In genomic region chr7:22442187-22442886, GRCh38 we compare ENCODE assay signal across 1 cellular context.
TF ChIP-seq lines count a peak whose summit lies in the region.

No MANE protein-coding gene starts in this region.

TF ChIP-seq in HepG2, 621 proteins besides CTCF, POLR2A, EP300 and RAD21 (continues in another document):
- 0 out of 2 replicates have a peak, but pooled peaks have one; percentile 48 for TF ChIP-seq KLF6 (CRISPR knock-in tag; IDR thresholded peaks at IDR 0.05)
- no peak for TF ChIP-seq ATAD3A (CRISPR knock-in tag; IDR thresholded peaks at IDR 0.05)
- TF ChIP-seq TFDP1 (CRISPR knock-in tag; IDR thresholded peaks at IDR 0.05; ENCODE audit: borderline replicate concordance), result peak; percentile 61; the same call in 1 of the 2 replicates
- TF ChIP-seq ZBTB42 (CRISPR knock-in tag; IDR thresholded peaks at IDR 0.05), result peak; percentile 83
- TF ChIP-seq ZNF441 (CRISPR knock-in tag; IDR thresholded peaks at IDR 0.05; ENCODE audit: borderline replicate concordance), result peak; percentile 83; the same call in 1 of the 2 replicates
- no peak for TF ChIP-seq THAP8 (CRISPR knock-in tag; IDR thresholded peaks at IDR 0.05; ENCODE audit: borderline replicate concordance)
- no peak for TF ChIP-seq HMGA1 (CRISPR knock-in tag; conservative IDR thresholded peaks at IDR 0.05)
- no peak for TF ChIP-seq MZF1 (CRISPR knock-in tag; IDR thresholded peaks at IDR 0.05; ENCODE audit: borderline replicate concordance)
- no peak for TF ChIP-seq ZFP62 (CRISPR knock-in tag; IDR thresholded peaks at IDR 0.05)
- no peak; the same call in 1 of the 2 replicates for TF ChIP-seq SOX13 (IDR thresholded peaks at IDR 0.05)
- TF ChIP-seq SOX13 (CRISPR knock-in tag; conservative IDR thresholded peaks at IDR 0.05 in 1 of 2, IDR thresholded peaks at IDR 0.05 in 1 of 2), result peak in 1 of 2 experiments; percentile 96; a peak in 2 of 4 replicates
- TF ChIP-seq LCORL (IDR thresholded peaks at IDR 0.05), result 0 out of 2 replicates have a peak, but pooled peaks have one; percentile 41
- TF ChIP-seq LCORL (CRISPR knock-in tag; IDR thresholded peaks at IDR 0.05), result peak; percentile 98
- TF ChIP-seq MLX (CRISPR knock-in tag; IDR thresholded peaks at IDR 0.05), result peak; percentile 89
- no peak for TF ChIP-seq ZNF772 (CRISPR knock-in tag; IDR thresholded peaks at IDR 0.05)
- TF ChIP-seq MAFG (CRISPR knock-in tag; IDR thresholded peaks at IDR 0.05), result no peak
- no peak for TF ChIP-seq ZNF781 (CRISPR knock-in tag; IDR thresholded peaks at IDR 0.05; ENCODE audit: borderline replicate concordance, not compliant biosample characterization)
- peak; percentile 84; the same call in 1 of the 2 replicates for TF ChIP-seq MIER2 (CRISPR knock-in tag; IDR thresholded peaks at IDR 0.05)
- peak; percentile 60; the same call in 1 of the 2 replicates for TF ChIP-seq CCDC6 (CRISPR knock-in tag; IDR thresholded peaks at IDR 0.05)
- no peak for TF ChIP-seq ZNF543 (CRISPR knock-in tag; IDR thresholded peaks at IDR 0.05)
- no peak for TF ChIP-seq ZNF513 (CRISPR knock-in tag; conservative IDR thresholded peaks at IDR 0.05)
- TF ChIP-seq TEAD2 (CRISPR knock-in tag; IDR thresholded peaks at IDR 0.05), result no peak
- peak; percentile 42 for TF ChIP-seq XRCC5 (optimal IDR thresholded peaks at IDR 0.05; ENCODE audit: low read length)
- no peak for TF ChIP-seq ZSCAN31 (CRISPR knock-in tag; IDR thresholded peaks at IDR 0.05; ENCODE audit: low read depth)
- TF ChIP-seq ZNF878 (CRISPR knock-in tag; IDR thresholded peaks at IDR 0.05), result peak; percentile 88
- TF ChIP-seq ZBTB14 (CRISPR knock-in tag; IDR thresholded peaks at IDR 0.05), result no peak
- no peak for TF ChIP-seq JARID2 (CRISPR knock-in tag; IDR thresholded peaks at IDR 0.05; ENCODE audit: insufficient replicate concordance)
- TF ChIP-seq ZFYVE20 (CRISPR knock-in tag; IDR thresholded peaks at IDR 0.05; ENCODE audit: borderline replicate concordance, low read depth), result no peak
- no peak for TF ChIP-seq ATF7 (IDR thresholded peaks at IDR 0.05)
- TF ChIP-seq ATF7 (CRISPR knock-in tag; IDR thresholded peaks at IDR 0.05), result peak; percentile 54; the same call in 1 of the 2 replicates
- no peak for TF ChIP-seq HES4 (CRISPR knock-in tag; IDR thresholded peaks at IDR 0.05; ENCODE audit: borderline replicate concordance)
- TF ChIP-seq GPBP1L1 (CRISPR knock-in tag; IDR thresholded peaks at IDR 0.05), result no peak
- peak; percentile 67 for TF ChIP-seq GATAD1 (CRISPR knock-in tag; IDR thresholded peaks at IDR 0.05)
- peak; percentile 78 for TF ChIP-seq SATB2 (CRISPR knock-in tag; IDR thresholded peaks at IDR 0.05)
- no peak for TF ChIP-seq ZSCAN5A (CRISPR knock-in tag; IDR thresholded peaks at IDR 0.05; ENCODE audit: borderline replicate concordance)
- peak; percentile 70; the same call in 1 of the 2 replicates for TF ChIP-seq ZNF501 (CRISPR knock-in tag; IDR thresholded peaks at IDR 0.05)
- TF ChIP-seq HNF4G (IDR thresholded peaks at IDR 0.05; ENCODE audit: borderline replicate concordance, low read depth, low read length), result peak; percentile 29; the same call in 1 of the 2 replicates
- peak; percentile 79; the same call in 1 of the 2 replicates for TF ChIP-seq HNF4G (CRISPR knock-in tag; IDR thresholded peaks at IDR 0.05; ENCODE audit: borderline replicate concordance, low read depth)
- no peak for TF ChIP-seq ZBTB7A (CRISPR knock-in tag; IDR thresholded peaks at IDR 0.05)
- TF ChIP-seq ZNF253 (CRISPR knock-in tag; IDR thresholded peaks at IDR 0.05; ENCODE audit: borderline replicate concordance), result no peak
- TF ChIP-seq ELK4 (CRISPR knock-in tag; IDR thresholded peaks at IDR 0.05; ENCODE audit: borderline replicate concordance), result no peak
- no peak for TF ChIP-seq NFRKB (IDR thresholded peaks at IDR 0.05)
- 0 out of 2 replicates have a peak, but pooled peaks have one; percentile 50 for TF ChIP-seq ZNF567 (CRISPR knock-in tag; IDR thresholded peaks at IDR 0.05; ENCODE audit: borderline replicate concordance)
- TF ChIP-seq DMTF1 (CRISPR knock-in tag; IDR thresholded peaks at IDR 0.05), result no peak
- no peak for TF ChIP-seq NFE2L2 (IDR thresholded peaks at IDR 0.05; ENCODE audit: low read length)
- no peak for TF ChIP-seq ZSCAN22 (CRISPR knock-in tag; IDR thresholded peaks at IDR 0.05)
- TF ChIP-seq ZNF17 (CRISPR knock-in tag; IDR thresholded peaks at IDR 0.05), result no peak
- no peak for TF ChIP-seq ZNF577 (CRISPR knock-in tag; IDR thresholded peaks at IDR 0.05; ENCODE audit: borderline replicate concordance, low read depth)
- peak; percentile 94; the same call in 1 of the 2 replicates for TF ChIP-seq MIER3 (CRISPR knock-in tag; IDR thresholded peaks at IDR 0.05; ENCODE audit: borderline replicate concordance)
- TF ChIP-seq SP2 (CRISPR knock-in tag; IDR thresholded peaks at IDR 0.05), result no peak
- TF ChIP-seq SRY (CRISPR knock-in tag; IDR thresholded peaks at IDR 0.05), result no peak; the same call in 1 of the 2 replicates
- TF ChIP-seq ZNF207 (IDR thresholded peaks at IDR 0.05; ENCODE audit: borderline replicate concordance), result no peak
- no peak for TF ChIP-seq ZBTB10 (CRISPR knock-in tag; IDR thresholded peaks at IDR 0.05; ENCODE audit: borderline replicate concordance)
- no peak for TF ChIP-seq ZNF720 (CRISPR knock-in tag; IDR thresholded peaks at IDR 0.05)
- 0 out of 2 replicates have a peak, but pooled peaks have one; percentile 84 for TF ChIP-seq CC2D1A (CRISPR knock-in tag; IDR thresholded peaks at IDR 0.05)
- peak; percentile 96 for TF ChIP-seq TBX2 (CRISPR knock-in tag; IDR thresholded peaks at IDR 0.05; ENCODE audit: borderline replicate concordance)
- TF ChIP-seq RFXAP (CRISPR knock-in tag; IDR thresholded peaks at IDR 0.05; ENCODE audit: borderline replicate concordance), result peak; percentile 21; the same call in 1 of the 2 replicates
- TF ChIP-seq HMG20B (CRISPR knock-in tag; conservative IDR thresholded peaks at IDR 0.05), result peak; percentile 77
- TF ChIP-seq WIZ (CRISPR knock-in tag; IDR thresholded peaks at IDR 0.05), result peak; percentile 76; the same call in 1 of the 2 replicates
- TF ChIP-seq PAF1 (CRISPR knock-in tag; IDR thresholded peaks at IDR 0.05), result no peak
- peak; percentile 88 for TF ChIP-seq FOXA1 (IDR thresholded peaks at IDR 0.05)
- peak; percentile 99 for TF ChIP-seq FOXA1 (CRISPR knock-in tag; IDR thresholded peaks at IDR 0.05)
- peak; percentile 92 for TF ChIP-seq ZNF264 (CRISPR knock-in tag; IDR thresholded peaks at IDR 0.05)
- no peak for TF ChIP-seq RFX5 (IDR thresholded peaks at IDR 0.05; ENCODE audit: low read depth, low read length)
